In genomic region chr14:81268016-81268416, GRCh38 we compare ENCODE assay signal across 10 cellular contexts. TPM values are rescaled to one million over a fixed set of nuclear protein-coding genes. Genes with fewer than 3 reads are reported as not detected.
DNase-seq lines count a peak whose midpoint lies in the region; ATAC-seq and TF ChIP-seq lines count a peak whose summit lies in the region.
"Had no signal": no experiment of that assay in that cellular context is flagged by ENCODE, and none has a peak within 500 bp of the region (broad histone marks: within the 10 kb centered on the region; RNA-seq: fewer than 3 reads in every experiment).

No MANE protein-coding gene starts in this region.

- no peak overlapping the region for H3K27ac ChIP-seq in A673 (ENCODE audit: low read depth, low read length, poor library complexity, severe bottlenecking)
- no peak overlapping the region for H3K27ac ChIP-seq in testis
- H3K27ac ChIP-seq in neuronal stem cell (replicated peaks; ENCODE audit: low read length): no peak overlapping the region
- H3K27ac ChIP-seq: sigmoid colon had no signal

- 70 to 78% methylated on average over 3 of the region's 3 CpGs for WGBS in testis, 2 donors
- no CpG with 5 or more reads among the region's 3 CpGs for WGBS in neuronal stem cell (ENCODE audit: extremely low coverage in 2 of 2, insufficient read length in 2 of 2, insufficient replicate concordance in 1 of 2), 2 donors

- no peak overlapping the region for H3K4me2 ChIP-seq in neuronal stem cell (ENCODE audit: insufficient read depth, low read length, poor library complexity, severe bottlenecking)

- no peak overlapping the region for H2AK5ac ChIP-seq in neuronal stem cell (ENCODE audit: low read depth, low read length)

- no peak overlapping the region for H2BK12ac ChIP-seq in neuronal stem cell (ENCODE audit: low read length)

- in situ Hi-C loops in SK-MEL-5 (cut with HindIII; ENCODE audit: low pct_unique_long_range_greater_than_20kb, low sequenced_read_pairs): no loop called here

- H3K23ac ChIP-seq in neuronal stem cell (ENCODE audit: low read depth, low read length, poor library complexity): no peak overlapping the region

- no peak overlapping the region for H2BK120ac ChIP-seq in neuronal stem cell (ENCODE audit: low read depth, low read length)

- no peak overlapping the region for H4K8ac ChIP-seq in neuronal stem cell (ENCODE audit: low read depth, low read length)

- H2BK5ac ChIP-seq in neuronal stem cell (ENCODE audit: low read length): no peak overlapping the region

- CTCF ChIA-PET in A673 (lab: Charles Lee): interaction anchor here (0.6 to 2.3 kb wide), 3 partner anchors 185 to 218 kb away, joined by 3 to 23 read pairs (median 4); no protein-coding TSS in a partner anchor

- peak; percentile 13 for DNase-seq in A673 (ENCODE audit: low spot score)
- DNase-seq in SK-MEL-5 (ENCODE audit: low read depth, low spot score): peak; percentile 86
- peak; percentile 31 for DNase-seq in glomerular visceral epithelial cell (ENCODE audit: extremely low spot score)
- DNase-seq in testis: no peak
- no peak for DNase-seq in neuronal stem cell (ENCODE audit: low spot score)
- DNase-seq in midbrain (lab: John Stamatoyannopoulos, UW): no peak
- DNase-seq in cerebellum (ENCODE audit: low spot score): no peak
- DNase-seq: activated CD4-positive, CD25-positive, alpha-beta regulatory T cell treated with anti-CD3 and anti-CD28 coated beads, Interleukin-2, amount 50 U/mL, for 72 hours; sigmoid colon had no signal

- H3K27me3 ChIP-seq in A673 (replicated peaks; ENCODE audit: insufficient read depth, low read depth, low read length, poor library complexity) (no peaks in the 10 kb centered on the region), testis (no peaks in the 10 kb centered on the region), neuronal stem cell (ENCODE audit: control insufficient read depth in 3 of 3, insufficient read depth in 3 of 3, low read depth in 1 of 3, low read length in 3 of 3) (no peaks in the 10 kb centered on the region)
- H3K27me3 ChIP-seq: sigmoid colon had no signal

- no peak overlapping the region for H3K18ac ChIP-seq in neuronal stem cell (ENCODE audit: low read length)

- no peaks in the 10 kb centered on the region for H3K36me3 ChIP-seq in A673 (ENCODE audit: insufficient read depth, low read length, poor library complexity, severe bottlenecking)
- H3K36me3 ChIP-seq in testis (ENCODE audit: low read depth, missing control alignments): no peaks in the 10 kb centered on the region
- peaks cover 0 to 55% of the 10 kb centered on the region in 2 donors for H3K36me3 ChIP-seq in neuronal stem cell (replicated peaks in 1 of 2; ENCODE audit: control insufficient read depth in 2 of 2, insufficient read depth in 2 of 2, low read length in 2 of 2)
- H3K36me3 ChIP-seq: sigmoid colon had no signal

- BruUV-seq in A673 (replicated peaks; lab: Mats Ljungman, UMichigan): no TSS peak

- H3K4me3 ChIP-seq in A673 (ENCODE audit: low read depth, low read length, poor library complexity, severe bottlenecking) (no peak overlapping the region), testis (no peak overlapping the region), neuronal stem cell (ENCODE audit: low read length in 2 of 2) (no peak overlapping the region)
- H3K4me3 ChIP-seq: sigmoid colon had no signal

- no peaks in the 10 kb centered on the region for H3K4me1 ChIP-seq in A673 (ENCODE audit: insufficient read depth, low read length, poor library complexity, severe bottlenecking)
- no peaks in the 10 kb centered on the region for H3K4me1 ChIP-seq in testis
- H3K4me1 ChIP-seq in neuronal stem cell (ENCODE audit: control insufficient read depth in 2 of 2, insufficient read depth in 1 of 2, low read depth in 1 of 2, low read length in 2 of 2): peaks cover 0 to 9% of the 10 kb centered on the region in 2 donors

- no peak for TF ChIP-seq CTCF in A673 (conservative IDR thresholded peaks at IDR 0.05; ENCODE audit: low read depth, low read length)
- TF ChIP-seq CTCF in testis (IDR thresholded peaks at IDR 0.05): no peak

- POLR2A ChIA-PET in A673 (lab: Charles Lee; ENCODE audit: low non-redundant PET): no interaction called here

- H3K79me1 ChIP-seq in neuronal stem cell (ENCODE audit: low read depth, low read length): no peaks in the 10 kb centered on the region

- no peak overlapping the region for H2BK15ac ChIP-seq in neuronal stem cell (ENCODE audit: low read length)

- TF ChIP-seq POLR2A in testis (IDR thresholded peaks at IDR 0.05): no peak

- H3K9me3 ChIP-seq in A673 (ENCODE audit: low read depth, low read length, poor library complexity, severe bottlenecking): no peaks in the 10 kb centered on the region
- no peaks in the 10 kb centered on the region for H3K9me3 ChIP-seq in testis
- no peaks in the 10 kb centered on the region for H3K9me3 ChIP-seq in neuronal stem cell (replicated peaks in 1 of 2; ENCODE audit: control insufficient read depth in 2 of 2, insufficient read depth in 1 of 2, low read depth in 1 of 2, low read length in 2 of 2)
- H3K9me3 ChIP-seq: sigmoid colon had no signal

- H3K9ac ChIP-seq in neuronal stem cell (ENCODE audit: low read depth, low read length, poor library complexity): no peak overlapping the region

- no peak overlapping the region for H3K4ac ChIP-seq in neuronal stem cell (ENCODE audit: low read length)

- intact Hi-C loops in A673 (cut with micrococcal nuclease; ENCODE audit: unreplicated experiment): no loop called here
- intact Hi-C loops in testis (cut with DNase I; ENCODE audit: low total_unique reads): no loop called here

- ATAC-seq in GM19324 (IDR thresholded peaks at IDR 0.05; ENCODE audit: low FRiP score, unreplicated experiment): peak; percentile 47

- no peak overlapping the region for H4K91ac ChIP-seq in neuronal stem cell (ENCODE audit: low read depth, low read length, poor library complexity)

- no peak overlapping the region for H2AFZ ChIP-seq in neuronal stem cell (ENCODE audit: low read length)

- no peak overlapping the region for H3K14ac ChIP-seq in neuronal stem cell (ENCODE audit: low read length)

RNA-seq across cellular contexts. Expression of gene GTF2A1, which starts 47.3 kb away (rescaled TPM):
- total RNA-seq in A673 (2021): 52.3 and 54.3 TPM in 2 replicates
- 32.0 and 35.2 TPM in 2 replicates for total RNA-seq in SK-MEL-5 (2014; rRNA removed; shearing (Covaris generic))
- polyA plus RNA-seq in SK-MEL-5 (2015; cell fraction: cytosol; rRNA removed): 18.5 and 25.1 TPM in 2 replicates
- polyA plus RNA-seq in SK-MEL-5 (2015; cell fraction: nucleus; rRNA removed): 9.3 and 9.6 TPM in 2 replicates
- total RNA-seq in testis: 10 to 100 TPM; 52.9 to 66.0 TPM
- 50.2 TPM for polyA plus RNA-seq in testis (ENCODE audit: insufficient read depth, low read depth, low replicate concordance)
- polyA plus RNA-seq in neuronal stem cell (2013, experiment 1 of 2): 24.5 TPM
- polyA plus RNA-seq in neuronal stem cell (2013, experiment 2 of 2): 25.1 TPM
- total RNA-seq in cerebellum: 47.6 TPM

Comparison
In these comparisons a context has a peak if more than half of its experiments do, and no peak if none do; other contexts are left out.
1. DNase-seq: peak in A673 (single experiment), SK-MEL-5 (single experiment) and glomerular visceral epithelial cell (single experiment); none in testis (single experiment), neuronal stem cell (single experiment), midbrain (single experiment) and cerebellum (single experiment).